In the genomic region with DNA sequence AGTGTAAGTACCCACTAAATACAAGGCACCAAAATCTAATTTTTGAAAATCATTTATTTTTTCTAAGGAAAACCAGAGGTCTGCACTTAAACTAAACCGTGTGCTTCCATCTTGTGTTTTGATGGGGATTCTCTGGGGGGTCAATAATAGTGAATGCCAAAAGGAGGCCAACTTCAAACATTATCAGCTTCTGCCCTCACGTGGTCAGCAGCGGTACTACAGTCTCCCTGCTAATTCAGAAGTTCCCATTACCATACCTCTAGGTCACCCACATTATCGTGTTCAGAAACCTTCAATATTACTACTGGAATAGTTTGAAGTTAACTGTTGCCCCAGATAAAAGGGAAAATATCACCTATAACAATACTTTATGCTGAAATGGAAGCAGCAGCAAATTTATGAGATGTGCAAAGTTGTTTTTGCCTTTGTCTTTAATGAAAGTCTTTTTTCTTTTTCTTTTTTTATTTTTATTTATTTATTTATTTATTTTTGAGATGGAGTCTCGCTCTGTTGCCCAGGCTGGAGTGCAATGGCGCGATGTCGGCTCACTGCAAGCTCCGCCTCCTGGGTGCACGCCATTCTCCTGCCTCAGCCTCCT, we compare ENCODE assay signal across 8 cellular contexts. TPM values are rescaled to one million over a fixed set of nuclear protein-coding genes. Genes with fewer than 3 reads are reported as not detected.
DNase-seq lines count a peak whose midpoint lies in the region; ATAC-seq and TF ChIP-seq lines count a peak whose summit lies in the region.

No MANE protein-coding gene starts in this region.

- H3K4me1 Mint-ChIP-seq in activated CD4-positive, alpha-beta T cell treated with anti-CD3 and anti-CD28 coated beads, Interleukin-2, amount 10 ng/mL, durations not matched to agents 7 days and 5 days: peaks cover 1% of the 10 kb centered on the region
- H3K4me1 Mint-ChIP-seq in mesothelial cell of epicardium: no peaks in the 10 kb centered on the region

- ATAC-seq in GM19023 (IDR thresholded peaks at IDR 0.05; ENCODE audit: unreplicated experiment): peak; percentile 87
- no peak for ATAC-seq in HG03442 (IDR thresholded peaks at IDR 0.05; ENCODE audit: unreplicated experiment)

- no peaks in the 10 kb centered on the region for H3K9me3 Mint-ChIP-seq in activated CD4-positive, alpha-beta T cell treated with anti-CD3 and anti-CD28 coated beads, Interleukin-2, amount 10 ng/mL, durations not matched to agents 7 days and 5 days
- H3K9me3 Mint-ChIP-seq in mesothelial cell of epicardium: no peaks in the 10 kb centered on the region

- H3K4me3 Mint-ChIP-seq in activated CD4-positive, alpha-beta T cell treated with anti-CD3 and anti-CD28 coated beads, Interleukin-2, amount 10 ng/mL, durations not matched to agents 7 days and 5 days: no peak overlapping the region
- no peak overlapping the region for H3K4me3 Mint-ChIP-seq in mesothelial cell of epicardium

- peaks cover 2% of the 10 kb centered on the region for H3K36me3 Mint-ChIP-seq in activated CD4-positive, alpha-beta T cell treated with anti-CD3 and anti-CD28 coated beads, Interleukin-2, amount 10 ng/mL, durations not matched to agents 7 days and 5 days (ENCODE audit: low read depth)
- H3K36me3 Mint-ChIP-seq in mesothelial cell of epicardium: peaks cover 56% of the 10 kb centered on the region

- TF ChIP-seq CTCF in mesothelial cell of epicardium (IDR thresholded peaks at IDR 0.05; ENCODE audit: unreplicated experiment): peak; percentile 96

- POLR2A ChIA-PET in activated CD4-positive, alpha-beta T cell treated with anti-CD3 and anti-CD28 coated beads, Interleukin-2, amount 10 ng/mL, durations not matched to agents 7 days and 5 days (lab: Charles Lee): no interaction called here

- CTCF ChIA-PET in activated CD4-positive, alpha-beta T cell treated with anti-CD3 and anti-CD28 coated beads, Interleukin-2, amount 10 ng/mL, durations not matched to agents 7 days and 5 days (lab: Charles Lee): interaction anchor here (1.0 kb wide), 1 partner anchor 13 kb away, joined by 3 read pairs; no protein-coding TSS in a partner anchor

- no peak overlapping the region for H3K27ac Mint-ChIP-seq in activated CD4-positive, alpha-beta T cell treated with anti-CD3 and anti-CD28 coated beads, Interleukin-2, amount 10 ng/mL, durations not matched to agents 7 days and 5 days
- no peak overlapping the region for H3K27ac Mint-ChIP-seq in mesothelial cell of epicardium

- DNase-seq in AML-193 (lab: John Stamatoyannopoulos, UW) (peak; percentile 16 to 26), NCI-H1092 treated with DMSO at 0.1 percent for 48 hours (lab: John Stamatoyannopoulos, UW) (peak; percentile 11), dermis microvascular lymphatic vessel endothelial cell (ENCODE audit: low read depth in 2 of 2) (peak; percentile 42 to 48), mesothelial cell of epicardium (ENCODE audit: low spot score in 2 of 2, unreplicated experiment in 2 of 2) (peak in 1 of 2 experiments; percentile 77)
- DNase-seq in activated CD4-positive, alpha-beta T cell treated with anti-CD3 and anti-CD28 coated beads, Interleukin-2, amount 10 ng/mL, durations not matched to agents 7 days and 5 days: peak; percentile 60
- peak; percentile 2 to 62 (median 40) for DNase-seq in stimulated activated naive CD4-positive, alpha-beta T cell (lab: John Stamatoyannopoulos, UW)

- H3K27me3 Mint-ChIP-seq in activated CD4-positive, alpha-beta T cell treated with anti-CD3 and anti-CD28 coated beads, Interleukin-2, amount 10 ng/mL, durations not matched to agents 7 days and 5 days: no peaks in the 10 kb centered on the region
- H3K27me3 Mint-ChIP-seq in mesothelial cell of epicardium (ENCODE audit: low read depth): no peaks in the 10 kb centered on the region

RNA-seq across cellular contexts. Expression of a gene that starts 17.3 kb away (rescaled TPM):
- total RNA-seq in activated CD4-positive, alpha-beta T cell treated with anti-CD3 and anti-CD28 coated beads, Interleukin-2, amount 10 ng/mL, durations not matched to agents 7 days and 5 days: 1 to 10 TPM; 4.0 to 4.1 TPM
- 11.8 and 13.0 TPM in 2 replicates for total RNA-seq in dermis microvascular lymphatic vessel endothelial cell
- total RNA-seq in mesothelial cell of epicardium: 75.1 to 78.1 TPM (median 75.3 TPM) in 3 replicates

RNA-seq across cellular contexts. Expression of a gene that starts 24.2 kb away (rescaled TPM):
- total RNA-seq in activated CD4-positive, alpha-beta T cell treated with anti-CD3 and anti-CD28 coated beads, Interleukin-2, amount 10 ng/mL, durations not matched to agents 7 days and 5 days: 10 to 100 TPM; 14.1 to 15.7 TPM
- total RNA-seq in dermis microvascular lymphatic vessel endothelial cell (22.4 and 30.4 TPM in 2 replicates), mesothelial cell of epicardium (41.1 to 43.3 TPM (median 42.6 TPM) in 3 replicates)

RNA-seq across cellular contexts. Expression of a gene that starts 45.2 kb away (rescaled TPM):
- not detected for total RNA-seq in activated CD4-positive, alpha-beta T cell treated with anti-CD3 and anti-CD28 coated beads, Interleukin-2, amount 10 ng/mL, durations not matched to agents 7 days and 5 days
- total RNA-seq in dermis microvascular lymphatic vessel endothelial cell: not detected in 2 replicates
- total RNA-seq in mesothelial cell of epicardium: not detected in 3 replicates
